ENCODE assay signal across 11 cellular contexts in the genomic region with DNA sequence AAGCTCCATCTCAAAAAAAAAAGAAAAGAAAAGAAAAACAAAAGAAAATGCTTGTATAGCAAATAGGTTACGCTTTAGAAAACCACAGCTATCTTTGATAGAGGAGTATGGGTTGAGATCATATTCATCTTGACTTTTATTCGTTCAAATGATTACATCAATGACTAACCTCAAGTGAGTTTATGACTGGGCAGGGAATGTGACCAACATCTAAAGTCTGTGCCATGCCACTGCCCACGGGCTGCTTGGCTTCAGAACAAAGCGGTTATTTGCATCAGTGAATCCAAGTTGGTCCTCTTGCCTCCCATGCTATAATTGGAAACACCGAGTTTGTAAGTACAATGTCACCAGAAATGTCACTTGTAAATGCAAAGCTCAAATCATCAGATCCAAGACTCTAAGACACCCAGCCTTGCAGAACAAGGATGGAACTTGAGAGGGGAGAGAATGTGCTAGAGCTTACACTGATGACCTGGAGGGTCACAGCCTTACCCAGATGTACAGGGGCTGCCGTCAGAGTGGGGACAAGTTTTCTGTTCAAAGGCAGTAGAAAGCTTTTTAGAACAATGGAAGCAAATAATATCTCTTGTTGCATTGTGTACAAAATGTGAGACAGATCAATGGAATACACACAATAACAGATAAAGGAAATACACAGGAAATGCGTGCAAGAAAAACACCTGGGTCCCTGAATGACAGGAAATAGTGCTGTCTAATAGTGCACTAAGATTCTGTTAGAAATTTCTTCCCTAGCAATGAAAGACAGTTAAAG. TPM values are rescaled to one million over a fixed set of nuclear protein-coding genes. Genes with fewer than 3 reads are reported as not detected.
A peak's percentile ranks its signal among the peaks of the same experiment; 100 is the strongest.
DNase-seq lines count a peak whose midpoint lies in the region; TF ChIP-seq lines count a peak whose summit lies in the region.
"Had no signal": no experiment of that assay in that cellular context is flagged by ENCODE, and none has a peak within 500 bp of the region (broad histone marks: within the 10 kb centered on the region; RNA-seq: fewer than 3 reads in every experiment).

No MANE protein-coding gene starts in this region.

- intact Hi-C loops in thyroid gland (cut with DNase I) = no loop called here

- H3K4me1 Mint-ChIP-seq in T-helper 2 cell treated with Interferon-gamma antibody and Interleukin-4, amounts not matched to agents 5 μg/mL and 100 μg/mL, for 36 hours (ENCODE audit: low read depth) = peaks cover 15% of the 10 kb centered on the region

- H3K36me3 ChIP-seq in kidney epithelial cell (ENCODE audit: control insufficient read depth, insufficient read depth, low read length) (no peaks in the 10 kb centered on the region), thyroid gland (no peaks in the 10 kb centered on the region)

- no peak for TF ChIP-seq POLR2A in thyroid gland (IDR thresholded peaks at IDR 0.05)

- no peaks in the 10 kb centered on the region for H3K9me3 ChIP-seq in thyroid gland

- peaks cover 2% of the 10 kb centered on the region for H3K27me3 Mint-ChIP-seq in T-helper 2 cell treated with Interferon-gamma antibody and Interleukin-4, amounts not matched to agents 5 μg/mL and 100 μg/mL, for 36 hours (ENCODE audit: low read depth)

- no peak overlapping the region for H3K27ac ChIP-seq in thyroid gland
- H3K27ac ChIP-seq: RWPE1 had no signal

- peak overlapping the region; percentile 87 for H3K27ac Mint-ChIP-seq in T-helper 2 cell treated with Interferon-gamma antibody and Interleukin-4, amounts not matched to agents 5 μg/mL and 100 μg/mL, for 36 hours

- H3K9me3 Mint-ChIP-seq in T-helper 2 cell treated with Interferon-gamma antibody and Interleukin-4, amounts not matched to agents 5 μg/mL and 100 μg/mL, for 36 hours = no peaks in the 10 kb centered on the region
- H3K9me3 Mint-ChIP-seq: dendritic cell treated with granulocyte-macrophage colony-stimulating factor and Interleukin-4, amounts not matched to agents 40 ng/mL and 50 ng/mL, for 4 days had no signal

- H3K4me3 ChIP-seq in kidney epithelial cell (ENCODE audit: low read depth, low read length) = no peak overlapping the region
- H3K4me3 ChIP-seq in thyroid gland (replicated peaks in 1 of 3) = no peak overlapping the region

- no peaks in the 10 kb centered on the region for H3K27me3 ChIP-seq in kidney epithelial cell (ENCODE audit: control insufficient read depth, insufficient read depth, low read length)
- H3K27me3 ChIP-seq in thyroid gland = no peaks in the 10 kb centered on the region

- peak; percentile 8 for DNase-seq in stimulated activated CD4-positive, alpha-beta T cell treated with anti-CD3 and anti-CD28 coated beads, Interleukin-15, amount 100 ng/mL, for 24 hours
- DNase-seq in stimulated activated CD4-positive, alpha-beta T cell treated with anti-CD3 and anti-CD28 coated beads, Interleukin-2, amount 100 ng/mL, for 48 hours = no peak
- DNase-seq in T-helper 2 cell treated with Interferon-gamma antibody and Interleukin-4, amounts not matched to agents 5 μg/mL and 100 μg/mL, for 36 hours (ENCODE audit: low spot score) = peak; percentile 18
- DNase-seq in kidney epithelial cell (ENCODE audit: low read depth) (peak; percentile 14), thyroid gland (peak; percentile 35), OCI-M2 (lab: John Stamatoyannopoulos, UW; ENCODE audit: unreplicated experiment) (no peak), SKM-1 (lab: John Stamatoyannopoulos, UW; ENCODE audit: unreplicated experiment) (no peak)
- DNase-seq in effector CD8-positive, alpha-beta T cell (lab: John Stamatoyannopoulos, UW) = no peak

- no peaks in the 10 kb centered on the region for H3K4me1 ChIP-seq in thyroid gland

- no peak for TF ChIP-seq CTCF in kidney epithelial cell (IDR thresholded peaks at IDR 0.05; ENCODE audit: insufficient read depth, low read length, poor library complexity, severe bottlenecking)
- TF ChIP-seq CTCF in thyroid gland (IDR thresholded peaks at IDR 0.05) = no peak

- no peaks in the 10 kb centered on the region for H3K36me3 Mint-ChIP-seq in T-helper 2 cell treated with Interferon-gamma antibody and Interleukin-4, amounts not matched to agents 5 μg/mL and 100 μg/mL, for 36 hours (ENCODE audit: low read depth)

- 24 to 39% methylated on average over 7 of the region's 7 CpGs for WGBS in thyroid gland, 2 donors

- H3K4me3 Mint-ChIP-seq in T-helper 2 cell treated with Interferon-gamma antibody and Interleukin-4, amounts not matched to agents 5 μg/mL and 100 μg/mL, for 36 hours = peak overlapping the region; percentile 78
- H3K4me3 Mint-ChIP-seq: dendritic cell treated with granulocyte-macrophage colony-stimulating factor and Interleukin-4, amounts not matched to agents 40 ng/mL and 50 ng/mL, for 4 days had no signal

RNA-seq across cellular contexts. Expression of gene OPN1LW, which starts 8.4 kb away (rescaled TPM):
- total RNA-seq in kidney epithelial cell (not detected in 2 replicates), thyroid gland (not detected)
- total RNA-seq: fibroblast of villous mesenchyme had no signal

RNA-seq across cellular contexts. Expression of gene MECP2, which starts 38.1 kb away (rescaled TPM):
- total RNA-seq in kidney epithelial cell = 32.0 and 34.4 TPM in 2 replicates
- 10 to 100 TPM; 47.7 to 93.3 (median 61.1) TPM for total RNA-seq in thyroid gland

RNA-seq across cellular contexts. Expression of gene OPN1MW, which starts 46.8 kb away (rescaled TPM):
- total RNA-seq in kidney epithelial cell = not detected in 2 replicates
- total RNA-seq in thyroid gland = not detected
- total RNA-seq: fibroblast of villous mesenchyme had no signal

Comparison
In these comparisons a context has a peak if more than half of its experiments do, and no peak if none do; other contexts are left out.
1. DNase-seq: peak in stimulated activated CD4-positive, alpha-beta T cell treated with anti-CD3 and anti-CD28 coated beads, Interleukin-15, amount 100 ng/mL, for 24 hours (single experiment), T-helper 2 cell treated with Interferon-gamma antibody and Interleukin-4, amounts not matched to agents 5 μg/mL and 100 μg/mL, for 36 hours (single experiment), kidney epithelial cell (single experiment) and thyroid gland (2 of 2); none in stimulated activated CD4-positive, alpha-beta T cell treated with anti-CD3 and anti-CD28 coated beads, Interleukin-2, amount 100 ng/mL, for 48 hours (0 of 2), OCI-M2 (single experiment), SKM-1 (single experiment) and effector CD8-positive, alpha-beta T cell (single experiment).